Comparison of ENCODE assay signal across 1 cellular context in the genomic region with DNA sequence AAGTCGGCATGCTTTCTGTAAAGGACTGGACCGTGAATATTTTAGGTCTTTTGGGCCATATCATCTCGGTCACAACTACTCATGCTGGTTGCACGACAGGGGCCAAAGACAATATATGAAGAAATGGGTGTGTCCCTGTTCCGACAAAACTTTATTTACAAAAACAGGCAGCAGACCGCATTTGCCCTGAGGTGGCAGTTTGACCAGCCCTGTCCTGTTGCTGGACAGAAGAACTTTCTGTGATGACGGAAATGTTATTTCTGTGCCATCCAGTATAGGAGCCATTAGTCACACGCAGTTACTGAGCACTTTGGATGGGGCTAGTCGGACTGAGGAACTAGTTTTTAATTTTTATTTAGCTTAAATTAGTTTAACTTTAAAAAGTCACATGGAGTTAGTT.
TF ChIP-seq lines count a peak whose summit lies in the region.

No MANE protein-coding gene starts in this region.

TF ChIP-seq in HepG2, 621 proteins besides CTCF, POLR2A, EP300 and RAD21 (continued from another document):
- TF ChIP-seq, protein P1, sequence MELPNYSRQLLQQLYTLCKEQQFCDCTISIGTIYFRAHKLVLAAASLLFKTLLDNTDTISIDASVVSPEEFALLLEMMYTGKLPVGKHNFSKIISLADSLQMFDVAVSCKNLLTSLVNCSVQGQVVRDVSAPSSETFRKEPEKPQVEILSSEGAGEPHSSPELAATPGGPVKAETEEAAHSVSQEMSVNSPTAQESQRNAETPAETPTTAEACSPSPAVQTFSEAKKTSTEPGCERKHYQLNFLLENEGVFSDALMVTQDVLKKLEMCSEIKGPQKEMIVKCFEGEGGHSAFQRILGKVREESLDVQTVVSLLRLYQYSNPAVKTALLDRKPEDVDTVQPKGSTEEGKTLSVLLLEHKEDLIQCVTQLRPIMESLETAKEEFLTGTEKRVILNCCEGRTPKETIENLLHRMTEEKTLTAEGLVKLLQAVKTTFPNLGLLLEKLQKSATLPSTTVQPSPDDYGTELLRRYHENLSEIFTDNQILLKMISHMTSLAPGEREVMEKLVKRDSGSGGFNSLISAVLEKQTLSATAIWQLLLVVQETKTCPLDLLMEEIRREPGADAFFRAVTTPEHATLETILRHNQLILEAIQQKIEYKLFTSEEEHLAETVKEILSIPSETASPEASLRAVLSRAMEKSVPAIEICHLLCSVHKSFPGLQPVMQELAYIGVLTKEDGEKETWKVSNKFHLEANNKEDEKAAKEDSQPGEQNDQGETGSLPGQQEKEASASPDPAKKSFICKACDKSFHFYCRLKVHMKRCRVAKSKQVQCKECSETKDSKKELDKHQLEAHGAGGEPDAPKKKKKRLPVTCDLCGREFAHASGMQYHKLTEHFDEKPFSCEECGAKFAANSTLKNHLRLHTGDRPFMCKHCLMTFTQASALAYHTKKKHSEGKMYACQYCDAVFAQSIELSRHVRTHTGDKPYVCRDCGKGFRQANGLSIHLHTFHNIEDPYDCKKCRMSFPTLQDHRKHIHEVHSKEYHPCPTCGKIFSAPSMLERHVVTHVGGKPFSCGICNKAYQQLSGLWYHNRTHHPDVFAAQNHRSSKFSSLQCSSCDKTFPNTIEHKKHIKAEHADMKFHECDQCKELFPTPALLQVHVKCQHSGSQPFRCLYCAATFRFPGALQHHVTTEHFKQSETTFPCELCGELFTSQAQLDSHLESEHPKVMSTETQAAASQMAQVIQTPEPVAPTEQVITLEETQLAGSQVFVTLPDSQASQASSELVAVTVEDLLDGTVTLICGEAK (IDR thresholded peaks at IDR 0.05) = no peak
- TF ChIP-seq, protein P1 (CRISPR knock-in tag; IDR thresholded peaks at IDR 0.05) = 0 out of 2 replicates have a peak, but pooled peaks have one; percentile 44
- no peak for TF ChIP-seq AKNA (CRISPR knock-in tag; IDR thresholded peaks at IDR 0.05; ENCODE audit: borderline replicate concordance)
